ENCODE assay signal across 20 cellular contexts in the genomic region with DNA sequence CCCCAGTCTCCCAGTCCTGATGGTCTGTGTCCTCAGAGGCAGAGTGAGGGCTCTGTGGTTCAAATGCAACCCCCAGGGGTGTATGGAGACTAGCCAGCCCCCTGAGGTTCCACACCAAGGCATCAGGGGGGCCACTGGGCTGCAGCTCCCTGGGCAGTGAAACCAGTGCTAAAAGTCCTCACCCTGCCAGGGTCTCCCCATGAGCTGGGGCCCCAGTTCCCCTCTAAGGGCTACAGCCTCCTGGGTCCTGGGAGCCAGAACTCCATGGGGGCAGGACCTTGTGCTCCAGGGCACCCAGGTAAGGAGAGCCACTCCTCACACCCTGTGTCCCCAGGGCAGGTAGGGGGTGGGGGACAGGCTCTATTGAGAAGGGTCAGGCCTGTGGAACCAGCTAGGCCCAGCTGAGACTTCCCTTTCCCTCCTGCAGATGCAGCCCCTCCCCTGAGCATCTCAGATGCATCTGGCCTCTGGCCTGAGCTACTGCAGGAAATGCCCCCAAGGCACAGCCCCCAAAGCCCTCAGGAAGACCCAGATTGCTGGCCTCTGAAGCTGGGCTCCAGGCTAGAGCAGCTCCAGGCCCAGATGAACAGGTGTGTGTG. TPM values are rescaled to one million over a fixed set of nuclear protein-coding genes. Genes with fewer than 3 reads are reported as not detected.
DNase-seq lines count a peak whose midpoint lies in the region; ATAC-seq, FAIRE-seq and TF ChIP-seq lines count a peak whose summit lies in the region.
"Had no signal": no experiment of that assay in that cellular context is flagged by ENCODE, and none has a peak within 500 bp of the region (broad histone marks: within the 10 kb centered on the region; RNA-seq: fewer than 3 reads in every experiment).

No MANE protein-coding gene starts in this region.

- no peaks in the 10 kb centered on the region for H3K9me3 ChIP-seq in H1 (ENCODE audit: insufficient read depth in 2 of 2, low read depth in 1 of 2, low read length in 1 of 2)
- H3K9me3 ChIP-seq in osteoblast (ENCODE audit: low read depth, low read length): no peaks in the 10 kb centered on the region
- H3K9me3 ChIP-seq: BE2C had no signal

- no peak overlapping the region for H2AK5ac ChIP-seq in H1 (ENCODE audit: low read depth, low read length)

- no peak overlapping the region for H2AFZ ChIP-seq in H1 (ENCODE audit: low read length)
- H2AFZ ChIP-seq in osteoblast (ENCODE audit: low read length): no peak overlapping the region

- TF ChIP-seq POLR2A in H1 (IDR thresholded peaks at IDR 0.05; ENCODE audit: control extremely low read depth in 1 of 2, low read depth in 2 of 2, low read length in 2 of 2): no peak

- TF ChIP-seq EP300 in H1 (IDR thresholded peaks at IDR 0.05; ENCODE audit: borderline replicate concordance in 1 of 2, low read depth in 2 of 2, low read length in 2 of 2): no peak

- no peak overlapping the region for H3K4me3 ChIP-seq in H1 (ENCODE audit: extremely low read depth in 1 of 4, insufficient read depth in 2 of 4, low read depth in 3 of 4, low read length in 4 of 4)
- no peak overlapping the region for H3K4me3 ChIP-seq in osteoblast (ENCODE audit: insufficient read depth, low read length)
- H3K4me3 ChIP-seq: GM12878, K562 had no signal

- H3K27ac Mint-ChIP-seq in activated T-cell treated with anti-CD3 and anti-CD28 coated beads, Interleukin-2, amount 50 U/mL, for 24 hours: no peak overlapping the region
- no peak overlapping the region for H3K27ac Mint-ChIP-seq in activated CD8-positive, alpha-beta memory T cell treated with anti-CD3 and anti-CD28 coated beads, Interleukin-2, amount 10 ng/mL, durations not matched to agents 7 days and 5 days
- H3K27ac Mint-ChIP-seq: CD8-positive, alpha-beta T cell had no signal

- no peak for FAIRE-seq in H1 (lab: Jason Lieb, UNC)
- FAIRE-seq: G401.6, GM12878, K562 had no signal

- H4K8ac ChIP-seq in H1 (ENCODE audit: extremely low read depth, insufficient read depth, low read length): no peak overlapping the region

- H3K56ac ChIP-seq in H1 (replicated peaks; ENCODE audit: insufficient read length, low read depth, low read length): no peak overlapping the region

- no peaks in the 10 kb centered on the region for H3K9me3 Mint-ChIP-seq in activated T-cell treated with anti-CD3 and anti-CD28 coated beads, Interleukin-2, amount 50 U/mL, for 4 hours
- H3K9me3 Mint-ChIP-seq in activated T-cell treated with anti-CD3 and anti-CD28 coated beads, Interleukin-2, amount 50 U/mL, for 24 hours: no peaks in the 10 kb centered on the region
- no peaks in the 10 kb centered on the region for H3K9me3 Mint-ChIP-seq in activated CD8-positive, alpha-beta memory T cell treated with anti-CD3 and anti-CD28 coated beads, Interleukin-2, amount 10 ng/mL, durations not matched to agents 7 days and 5 days (ENCODE audit: low read depth)
- H3K9me3 Mint-ChIP-seq: CD8-positive, alpha-beta T cell had no signal

- no peak overlapping the region for H2BK5ac ChIP-seq in H1 (ENCODE audit: low read depth, low read length)

- H3K27ac ChIP-seq in H1 (ENCODE audit: low read depth, low read length) (no peak overlapping the region), osteoblast (ENCODE audit: low read depth, low read length) (no peak overlapping the region)
- H3K27ac ChIP-seq: RWPE1 had no signal

- POLR2A ChIA-PET in H1 (lab: Charles Lee; ENCODE audit: partially characterized antibody): interaction anchor here (0.8 to 1.3 kb wide), 3 partner anchors 11 to 56 kb away, joined by 3 read pairs; no protein-coding TSS in a partner anchor

- H3K4me2 ChIP-seq in H1 (ENCODE audit: insufficient read depth in 1 of 2, low read depth in 2 of 2, low read length in 2 of 2) (no peak overlapping the region), osteoblast (ENCODE audit: insufficient read depth, low read length) (no peak overlapping the region)

- H3K27me3 ChIP-seq in H1 (replicated peaks in 1 of 4; ENCODE audit: control insufficient read depth in 3 of 4, extremely low read depth in 1 of 4, insufficient read depth in 3 of 4, low read length in 3 of 4) (peaks cover 0 to 8% (median 5%) of the 10 kb centered on the region in 4 experiments; a peak in 5 of 7 replicates), osteoblast (ENCODE audit: insufficient read depth, low read length) (peaks cover 11% of the 10 kb centered on the region)
- H3K27me3 ChIP-seq: BE2C had no signal

- H3K9ac ChIP-seq in H1 (replicated peaks in 1 of 4; ENCODE audit: extremely low read depth in 1 of 4, low read depth in 3 of 4, low read length in 3 of 4): no peak overlapping the region

- CTCF ChIA-PET in H1 (lab: Charles Lee; ENCODE audit: partially characterized antibody): interaction anchor here (0.6 to 3.4 kb wide), 16 partner anchors 9 to 154 kb away, joined by 3 to 17 read pairs (median 3); no protein-coding TSS in a partner anchor
- CTCF ChIA-PET in activated CD8-positive, alpha-beta memory T cell treated with anti-CD3 and anti-CD28 coated beads, Interleukin-2, amount 10 ng/mL, durations not matched to agents 7 days and 5 days (lab: Charles Lee): no interaction called here

- no peak overlapping the region for H3K14ac ChIP-seq in H1 (ENCODE audit: insufficient read length)

- H2BK12ac ChIP-seq in H1 (ENCODE audit: low read depth, low read length): 0 out of 2 replicates have a peak overlapping the region, but pooled peaks have one; percentile 17

- H4K20me1 ChIP-seq in H1 (replicated peaks in 1 of 2; ENCODE audit: control insufficient read depth in 1 of 2, insufficient read depth in 2 of 2, low read length in 2 of 2) (no peaks in the 10 kb centered on the region), osteoblast (ENCODE audit: insufficient read depth, low read length) (no peaks in the 10 kb centered on the region)

- no peak overlapping the region for H4K91ac ChIP-seq in H1 (replicated peaks; ENCODE audit: insufficient read length, low read length)

- peaks cover 0 to 9% (median 3%) of the 10 kb centered on the region in 4 experiments; a peak in 4 of 7 replicates for H3K4me1 ChIP-seq in H1 (replicated peaks in 1 of 4; ENCODE audit: control insufficient read depth in 3 of 4, insufficient read depth in 4 of 4, low read length in 3 of 4)
- H3K4me1 ChIP-seq in osteoblast (ENCODE audit: insufficient read depth, low read length): no peaks in the 10 kb centered on the region

- H3K4me1 Mint-ChIP-seq in activated T-cell treated with anti-CD3 and anti-CD28 coated beads, Interleukin-2, amount 50 U/mL, for 4 hours (ENCODE audit: low read depth): no peaks in the 10 kb centered on the region
- H3K4me1 Mint-ChIP-seq in activated T-cell treated with anti-CD3 and anti-CD28 coated beads, Interleukin-2, amount 50 U/mL, for 24 hours (ENCODE audit: low read depth): no peaks in the 10 kb centered on the region
- H3K4me1 Mint-ChIP-seq in activated CD8-positive, alpha-beta memory T cell treated with anti-CD3 and anti-CD28 coated beads, Interleukin-2, amount 10 ng/mL, durations not matched to agents 7 days and 5 days: no peaks in the 10 kb centered on the region

- H3K79me1 ChIP-seq in H1 (ENCODE audit: low read depth, low read length): no peaks in the 10 kb centered on the region

- H4K5ac ChIP-seq in H1 (ENCODE audit: insufficient read length, low read depth, low read length): no peak overlapping the region

- ATAC-seq in activated T-cell treated with anti-CD3 and anti-CD28 coated beads, Interleukin-2, amount 50 U/mL, for 4 hours: no peak
- no peak for ATAC-seq in activated CD8-positive, alpha-beta memory T cell treated with anti-CD3 and anti-CD28 coated beads, Interleukin-2, amount 10 ng/mL, durations not matched to agents 7 days and 5 days
- ATAC-seq: CD8-positive, alpha-beta T cell; GM12878; K562 had no signal

- H3K18ac ChIP-seq in H1 (ENCODE audit: extremely low read depth, low read length): no peak overlapping the region; the same call in 1 of the 2 replicates

- no peak overlapping the region for H2BK120ac ChIP-seq in H1 (replicated peaks; ENCODE audit: low read depth, low read length)

- no peak overlapping the region for H3K23ac ChIP-seq in H1 (ENCODE audit: insufficient read length)

- H2BK15ac ChIP-seq in H1 (ENCODE audit: low read length): no peak overlapping the region

- H3K79me2 ChIP-seq in H1 (ENCODE audit: control insufficient read depth in 1 of 2, insufficient read depth in 2 of 2, low read length in 2 of 2) (no peaks in the 10 kb centered on the region), osteoblast (ENCODE audit: insufficient read depth, low read length) (no peaks in the 10 kb centered on the region)

- TF ChIP-seq RAD21 in H1 (IDR thresholded peaks at IDR 0.05 in 1 of 2, conservative IDR thresholded peaks at IDR 0.05 in 1 of 2; ENCODE audit: low read depth in 2 of 2, low read length in 2 of 2): no peak

- peaks cover 16% of the 10 kb centered on the region for H3K27me3 Mint-ChIP-seq in activated T-cell treated with anti-CD3 and anti-CD28 coated beads, Interleukin-2, amount 50 U/mL, for 4 hours (ENCODE audit: low read depth)
- peaks cover 17% of the 10 kb centered on the region for H3K27me3 Mint-ChIP-seq in activated T-cell treated with anti-CD3 and anti-CD28 coated beads, Interleukin-2, amount 50 U/mL, for 24 hours
- peaks cover 16% of the 10 kb centered on the region for H3K27me3 Mint-ChIP-seq in activated CD8-positive, alpha-beta memory T cell treated with anti-CD3 and anti-CD28 coated beads, Interleukin-2, amount 10 ng/mL, durations not matched to agents 7 days and 5 days

- H3K23me2 ChIP-seq in H1 (ENCODE audit: low read depth, low read length): no peaks in the 10 kb centered on the region

- no peaks in the 10 kb centered on the region for H3K36me3 Mint-ChIP-seq in activated T-cell treated with anti-CD3 and anti-CD28 coated beads, Interleukin-2, amount 50 U/mL, for 4 hours (ENCODE audit: insufficient read depth)
- no peaks in the 10 kb centered on the region for H3K36me3 Mint-ChIP-seq in activated T-cell treated with anti-CD3 and anti-CD28 coated beads, Interleukin-2, amount 50 U/mL, for 24 hours (ENCODE audit: low read depth)
- H3K36me3 Mint-ChIP-seq in activated CD8-positive, alpha-beta memory T cell treated with anti-CD3 and anti-CD28 coated beads, Interleukin-2, amount 10 ng/mL, durations not matched to agents 7 days and 5 days: no peaks in the 10 kb centered on the region
- H3K36me3 Mint-ChIP-seq: CD8-positive, alpha-beta T cell had no signal

- H3K4ac ChIP-seq in H1 (replicated peaks; ENCODE audit: insufficient read length, low read depth, low read length): no peak overlapping the region

- no peak overlapping the region for H2BK20ac ChIP-seq in H1 (ENCODE audit: low read length)

- peak; percentile 2 for DNase-seq in GM03348 (ENCODE audit: low spot score)
- peak; percentile 1 for DNase-seq in HuH-7 (ENCODE audit: low spot score)
- DNase-seq in H1 (ENCODE audit: low read depth in 1 of 2, low spot score in 2 of 2): no peak
- DNase-seq in osteoblast (ENCODE audit: insufficient read length, low spot score, missing footprints): peak; percentile 30
- no peak for DNase-seq in activated CD4-positive, alpha-beta T cell treated with anti-CD3 and anti-CD28 coated beads for 1 hour
- no peak for DNase-seq in activated T-cell treated with anti-CD3 and anti-CD28 coated beads, Interleukin-2, amount 50 U/mL, for 4 hours
- DNase-seq in activated T-cell treated with anti-CD3 and anti-CD28 coated beads, Interleukin-2, amount 50 U/mL, for 24 hours: no peak
- DNase-seq in activated CD8-positive, alpha-beta memory T cell treated with anti-CD3 and anti-CD28 coated beads, Interleukin-2, amount 10 ng/mL, durations not matched to agents 7 days and 5 days: no peak
- DNase-seq: BE2C; CD8-positive, alpha-beta T cell; DMS79 treated with DMSO at 0.1 percent for 48 hours; GOT3; NCI-H1436; NCI-H2171; NCI-H446 treated with DMSO at 0.1 percent for 48 hours; NK-92 treated with Interleukin-12 subunit alpha and Interleukin-12 subunit beta, amount 100 ng/mL, for 24 hours had no signal

- H3K36me3 ChIP-seq in H1 (ENCODE audit: control insufficient read depth in 2 of 4, insufficient read depth in 4 of 4, low read length in 3 of 4): no peaks in the 10 kb centered on the region
- H3K36me3 ChIP-seq in osteoblast (ENCODE audit: insufficient read depth, low read length): no peaks in the 10 kb centered on the region
- H3K36me3 ChIP-seq: BE2C had no signal

- no peak for TF ChIP-seq CTCF in H1 (IDR thresholded peaks at IDR 0.05; ENCODE audit: control extremely low read depth in 1 of 3, insufficient read depth in 1 of 3, low read depth in 1 of 3, low read length in 3 of 3)
- no peak for TF ChIP-seq CTCF in osteoblast (IDR thresholded peaks at IDR 0.05; ENCODE audit: extremely low read depth, low read depth, low read length)

- H3K4me3 Mint-ChIP-seq in activated T-cell treated with anti-CD3 and anti-CD28 coated beads, Interleukin-2, amount 50 U/mL, for 4 hours: no peak overlapping the region
- H3K4me3 Mint-ChIP-seq in activated T-cell treated with anti-CD3 and anti-CD28 coated beads, Interleukin-2, amount 50 U/mL, for 24 hours: no peak overlapping the region
- H3K4me3 Mint-ChIP-seq in activated CD8-positive, alpha-beta memory T cell treated with anti-CD3 and anti-CD28 coated beads, Interleukin-2, amount 10 ng/mL, durations not matched to agents 7 days and 5 days: no peak overlapping the region
- H3K4me3 Mint-ChIP-seq: CD8-positive, alpha-beta T cell had no signal

RNA-seq across cellular contexts. Expression of a gene that starts 6.4 kb away (rescaled TPM):
- total RNA-seq in H1 (2021; fragmentation: NEBNext Ultra II Directional; extraction: Animal tissue kit (Norgen Biotek cat#: 25700)): 87.3 and 94.1 TPM in 2 replicates
- polyA plus RNA-seq in H1 (2011; rRNA removed): 74.9 and 97.4 TPM in 2 replicates
- polyA plus RNA-seq in H1 (2011; cell fraction: cytosol; rRNA removed): 57.6 TPM
- 71.4 TPM for polyA plus RNA-seq in H1 (2011; cell fraction: nucleus; rRNA removed)
- polyA plus RNA-seq in H1 (2012, experiment 1 of 2): 63.0 to 69.1 TPM (median 65.1 TPM) in 4 replicates
- polyA plus RNA-seq in H1 (2012, experiment 2 of 2): 54.6 TPM
- polyA plus RNA-seq in H1 (2013, experiment 1 of 2): 41.2 TPM
- polyA plus RNA-seq in H1 (2013, experiment 2 of 2): 41.8 TPM
- polyA minus RNA-seq in H1 (2011; rRNA and poly(A)+ RNA removed): 139 and 144 TPM in 2 replicates
- 51.2 TPM for polyA minus RNA-seq in H1 (2011; cell fraction: cytosol; rRNA and poly(A)+ RNA removed)
- polyA minus RNA-seq in H1 (2011; cell fraction: nucleus; rRNA and poly(A)+ RNA removed): 36.5 TPM
- total RNA-seq in osteoblast: 23.3 and 24.6 TPM in 2 replicates
- 10 to 100 TPM; 82.1 to 89.7 (median 86.0) TPM for total RNA-seq in activated T-cell treated with anti-CD3 and anti-CD28 coated beads, Interleukin-2, amount 50 U/mL, for 4 hours
- 100 to 1,000 TPM; 129 to 139 TPM for total RNA-seq in activated CD8-positive, alpha-beta memory T cell treated with anti-CD3 and anti-CD28 coated beads, Interleukin-2, amount 10 ng/mL, durations not matched to agents 7 days and 5 days

RNA-seq across cellular contexts. Expression of a gene that starts 20.8 kb away (rescaled TPM):
- total RNA-seq in H1 (2021; fragmentation: NEBNext Ultra II Directional; extraction: Animal tissue kit (Norgen Biotek cat#: 25700)): 1.8 TPM in 2 replicates
- 3.6 and 5.0 TPM in 2 replicates for polyA plus RNA-seq in H1 (2011; rRNA removed)
- polyA plus RNA-seq in H1 (2011; cell fraction: cytosol; rRNA removed): 2.7 TPM
- 4.9 TPM for polyA plus RNA-seq in H1 (2011; cell fraction: nucleus; rRNA removed)
- polyA plus RNA-seq in H1 (2012, experiment 1 of 2): 0.84 to 1.8 TPM (median 1.4 TPM) in 4 replicates
- 0.75 TPM for polyA plus RNA-seq in H1 (2012, experiment 2 of 2)
- 2.0 TPM for polyA plus RNA-seq in H1 (2013, experiment 1 of 2)
- 2.1 TPM for polyA plus RNA-seq in H1 (2013, experiment 2 of 2)
- 2.8 TPM in 2 replicates for polyA minus RNA-seq in H1 (2011; rRNA and poly(A)+ RNA removed)
- 0.95 TPM for polyA minus RNA-seq in H1 (2011; cell fraction: cytosol; rRNA and poly(A)+ RNA removed)
- 2.8 TPM for polyA minus RNA-seq in H1 (2011; cell fraction: nucleus; rRNA and poly(A)+ RNA removed)
- not detected in 2 replicates for total RNA-seq in osteoblast
- total RNA-seq in activated T-cell treated with anti-CD3 and anti-CD28 coated beads, Interleukin-2, amount 50 U/mL, for 4 hours: not detected
- not detected for total RNA-seq in activated CD8-positive, alpha-beta memory T cell treated with anti-CD3 and anti-CD28 coated beads, Interleukin-2, amount 10 ng/mL, durations not matched to agents 7 days and 5 days
- total RNA-seq: CD8-positive, alpha-beta T cell; GM12878; K562 had no signal
- polyA plus RNA-seq: GM12878, K562 had no signal

RNA-seq across cellular contexts. Expression of a gene that starts 56.8 kb away (rescaled TPM):
- 23.6 and 24.0 TPM in 2 replicates for total RNA-seq in H1 (2021; fragmentation: NEBNext Ultra II Directional; extraction: Animal tissue kit (Norgen Biotek cat#: 25700))
- polyA plus RNA-seq in H1 (2011; rRNA removed): 19.1 and 19.8 TPM in 2 replicates
- polyA plus RNA-seq in H1 (2011; cell fraction: cytosol; rRNA removed): 25.5 TPM
- polyA plus RNA-seq in H1 (2011; cell fraction: nucleus; rRNA removed): 19.6 TPM
- 18.3 to 26.4 TPM (median 25.0 TPM) in 4 replicates for polyA plus RNA-seq in H1 (2012, experiment 1 of 2)
- 31.7 TPM for polyA plus RNA-seq in H1 (2012, experiment 2 of 2)
- polyA plus RNA-seq in H1 (2013, experiment 1 of 2): 15.2 TPM
- 14.6 TPM for polyA plus RNA-seq in H1 (2013, experiment 2 of 2)
- 14.9 and 15.3 TPM in 2 replicates for polyA minus RNA-seq in H1 (2011; rRNA and poly(A)+ RNA removed)
- 9.7 TPM for polyA minus RNA-seq in H1 (2011; cell fraction: cytosol; rRNA and poly(A)+ RNA removed)
- polyA minus RNA-seq in H1 (2011; cell fraction: nucleus; rRNA and poly(A)+ RNA removed): 9.1 TPM
- total RNA-seq in osteoblast: 19.7 and 21.0 TPM in 2 replicates
- total RNA-seq in activated T-cell treated with anti-CD3 and anti-CD28 coated beads, Interleukin-2, amount 50 U/mL, for 4 hours: 10 to 100 TPM; 38.9 to 47.0 (median 40.7) TPM
- 10 to 100 TPM; 23.3 to 27.8 TPM for total RNA-seq in activated CD8-positive, alpha-beta memory T cell treated with anti-CD3 and anti-CD28 coated beads, Interleukin-2, amount 10 ng/mL, durations not matched to agents 7 days and 5 days

Comparison
In these comparisons a context has a peak if more than half of its experiments do, and no peak if none do; other contexts are left out.
1. DNase-seq: peak in GM03348 (single experiment), HuH-7 (single experiment) and osteoblast (single experiment); none in H1 (0 of 2), activated CD4-positive, alpha-beta T cell treated with anti-CD3 and anti-CD28 coated beads for 1 hour (single experiment), activated T-cell treated with anti-CD3 and anti-CD28 coated beads, Interleukin-2, amount 50 U/mL, for 4 hours (single experiment), activated T-cell treated with anti-CD3 and anti-CD28 coated beads, Interleukin-2, amount 50 U/mL, for 24 hours (single experiment) and activated CD8-positive, alpha-beta memory T cell treated with anti-CD3 and anti-CD28 coated beads, Interleukin-2, amount 10 ng/mL, durations not matched to agents 7 days and 5 days (single experiment).